14 cellular contexts compared by ENCODE assay signal in genomic region chr2:6139142-6139541, GRCh38.
A peak's percentile ranks its signal among the peaks of the same experiment; 100 is the strongest.
DNase-seq lines count a peak whose midpoint lies in the region; TF ChIP-seq lines count a peak whose summit lies in the region.
"Had no signal": no experiment of that assay in that cellular context is flagged by ENCODE, and none has a peak within 500 bp of the region (broad histone marks: within the 10 kb centered on the region; RNA-seq: fewer than 3 reads in every experiment).

No MANE protein-coding gene starts in this region.

- intact Hi-C loops in MCF 10A (cut with micrococcal nuclease) (no loop called here), mammary epithelial cell (cut with micrococcal nuclease) (no loop called here)

- H3K36me3 Mint-ChIP-seq in MCF 10A (ENCODE audit: insufficient read depth, unreplicated experiment) (no peaks in the 10 kb centered on the region), nephron progenitor cell (ENCODE audit: low read depth) (peaks cover 12% of the 10 kb centered on the region)
- H3K36me3 Mint-ChIP-seq: CD14-positive monocyte; CD8-positive, alpha-beta memory T cell; IgD-negative memory B cell had no signal

- H3K4me3 Mint-ChIP-seq in MCF 10A (ENCODE audit: unreplicated experiment) (no peak overlapping the region), nephron progenitor cell (no peak overlapping the region)
- H3K4me3 Mint-ChIP-seq: CD14-positive monocyte; CD8-positive, alpha-beta memory T cell had no signal

- H3K36me3 ChIP-seq in mammary epithelial cell (ENCODE audit: insufficient read depth, low read length) (no peaks in the 10 kb centered on the region), OCI-LY1 (ENCODE audit: insufficient read depth, low read length) (no peaks in the 10 kb centered on the region)

- BruUV-seq in MCF 10A (replicated peaks; lab: Mats Ljungman, UMichigan) = no TSS peak
- BruUV-seq in mammary epithelial cell (replicated peaks; lab: Mats Ljungman, UMichigan) = no TSS peak

- no peak overlapping the region for H3K4me3 ChIP-seq in mammary epithelial cell (replicated peaks in 1 of 3; ENCODE audit: insufficient read depth in 1 of 3, low read depth in 2 of 3, low read length in 3 of 3)
- H3K4me3 ChIP-seq in OCI-LY1 (ENCODE audit: low read depth, low read length, poor library complexity, severe bottlenecking) = no peak overlapping the region
- H3K4me3 ChIP-seq: A549, GM23248 had no signal

- H3K4me2 ChIP-seq in mammary epithelial cell (ENCODE audit: insufficient read depth, low read depth, low read length) = no peak overlapping the region
- H3K4me2 ChIP-seq in OCI-LY1 (ENCODE audit: low read length) = no peak overlapping the region
- H3K4me2 ChIP-seq: A549 had no signal

- in situ Hi-C loops in mammary epithelial cell (cut with MboI; ENCODE audit: low sequenced_read_pairs in 2 of 2) = no loop called here

- CTCF ChIA-PET in MCF 10A (lab: Yijun Ruan, JAX) (no interaction called here), mammary epithelial cell (lab: Charles Lee; ENCODE audit: low non-redundant PET) (no interaction called here)

- H3F3A ChIP-seq in OCI-LY1 (ENCODE audit: insufficient read depth, low read length) = no peaks in the 10 kb centered on the region; the same call in 1 of the 2 replicates

- H3K9me3 ChIP-seq in mammary epithelial cell (replicated peaks; ENCODE audit: insufficient read depth, low read length) (peaks cover 12% of the 10 kb centered on the region), OCI-LY1 (ENCODE audit: low read length) (peaks cover 12% of the 10 kb centered on the region; the same call in 1 of the 2 replicates)

- no peaks in the 10 kb centered on the region for H3K9me3 Mint-ChIP-seq in MCF 10A (ENCODE audit: unreplicated experiment)
- H3K9me3 Mint-ChIP-seq in nephron progenitor cell = peaks cover 36% of the 10 kb centered on the region

- DNase-seq in MCF 10A (ENCODE audit: unreplicated experiment) = peak; percentile 37
- no peak for DNase-seq in mammary epithelial cell
- DNase-seq in NK-92 treated with Interleukin-12 subunit alpha and Interleukin-12 subunit beta, amount 100 ng/mL, for 24 hours (lab: John Stamatoyannopoulos, UW) = no peak
- DNase-seq in putamen (ENCODE audit: low spot score) = no peak
- no peak for DNase-seq in nephron progenitor cell
- DNase-seq: Caco-2; CD8-positive, alpha-beta memory T cell; GM23248 had no signal

- H3K27me3 ChIP-seq in mammary epithelial cell (ENCODE audit: insufficient read depth, low read length) (no peaks in the 10 kb centered on the region), OCI-LY1 (ENCODE audit: insufficient read depth, low read length) (no peaks in the 10 kb centered on the region)

- no peaks in the 10 kb centered on the region for H3K9me2 ChIP-seq in OCI-LY1 (ENCODE audit: low read depth, low read length)

- POLR2A ChIA-PET in MCF 10A (lab: Yijun Ruan, JAX) = interaction anchor here (0.7 kb wide), 1 partner anchor 73 kb away, joined by 3 read pairs; no protein-coding TSS in a partner anchor

- H3K4me1 ChIP-seq in mammary epithelial cell (ENCODE audit: insufficient read depth, low read length) = no peaks in the 10 kb centered on the region
- H3K4me1 ChIP-seq in OCI-LY1 (ENCODE audit: insufficient read depth, low read length, severe bottlenecking) = no peaks in the 10 kb centered on the region
- H3K4me1 ChIP-seq: A549, Caco-2 had no signal

- no peaks in the 10 kb centered on the region for H3K27me3 Mint-ChIP-seq in MCF 10A (ENCODE audit: insufficient read depth, unreplicated experiment)
- H3K27me3 Mint-ChIP-seq in nephron progenitor cell (ENCODE audit: low read depth, poor library complexity) = peaks cover 4% of the 10 kb centered on the region
- H3K27me3 Mint-ChIP-seq: IgD-negative memory B cell had no signal

- no peak for TF ChIP-seq CTCF in MCF 10A (IDR thresholded peaks at IDR 0.05; ENCODE audit: unreplicated experiment)
- TF ChIP-seq CTCF in mammary epithelial cell (conservative IDR thresholded peaks at IDR 0.05 in 1 of 2, IDR thresholded peaks at IDR 0.05 in 1 of 2; ENCODE audit: extremely low read depth in 1 of 2, insufficient read depth in 1 of 2, low read depth in 1 of 2, low read length in 2 of 2) = no peak
- TF ChIP-seq CTCF in OCI-LY1 (IDR thresholded peaks at IDR 0.05; ENCODE audit: low read length) = no peak
- TF ChIP-seq CTCF in VCaP (conservative IDR thresholded peaks at IDR 0.05) = no peak
- TF ChIP-seq CTCF in nephron progenitor cell (IDR thresholded peaks at IDR 0.05) = no peak

- H3K9ac ChIP-seq in mammary epithelial cell (ENCODE audit: insufficient read depth, low read length) (no peak overlapping the region), OCI-LY1 (ENCODE audit: low read length) (no peak overlapping the region)
- H3K9ac ChIP-seq: GM23248 had no signal

- dilution Hi-C loops in mammary epithelial cell (cut with HindIII; ENCODE audit: low sequenced_read_pairs) = no loop called here

- no peaks in the 10 kb centered on the region for H4K20me1 ChIP-seq in mammary epithelial cell (ENCODE audit: insufficient read depth, low read length)
- H4K20me1 ChIP-seq in OCI-LY1 (ENCODE audit: insufficient read depth, low read length) = no peaks in the 10 kb centered on the region

- 35% methylated on average over 3 of the region's 3 CpGs for WGBS in mammary epithelial cell (ENCODE audit: low coverage, missing lambda C conversion rate)

- H3K4me1 Mint-ChIP-seq in MCF 10A (ENCODE audit: insufficient read depth, unreplicated experiment) (peaks cover 10% of the 10 kb centered on the region), nephron progenitor cell (no peaks in the 10 kb centered on the region)
- H3K4me1 Mint-ChIP-seq: CD14-positive monocyte; CD8-positive, alpha-beta memory T cell; IgD-negative memory B cell had no signal

- H3K79me2 ChIP-seq in mammary epithelial cell (ENCODE audit: insufficient read depth, low read length) = no peaks in the 10 kb centered on the region
- H3K79me2 ChIP-seq in OCI-LY1 (ENCODE audit: insufficient read depth, low read length) = no peaks in the 10 kb centered on the region

- H3K27ac ChIP-seq in mammary epithelial cell (ENCODE audit: insufficient read depth, low read depth, low read length) = no peak overlapping the region
- no peak overlapping the region for H3K27ac ChIP-seq in OCI-LY1 (ENCODE audit: low read depth, low read length, poor library complexity, severe bottlenecking)
- H3K27ac ChIP-seq in VCaP = peak overlapping the region; percentile 37; the same call in 1 of the 2 replicates
- H3K27ac ChIP-seq: A549, GM23248, HL-60 had no signal

- H2AFZ ChIP-seq in mammary epithelial cell (ENCODE audit: low read depth, low read length) (no peak overlapping the region), OCI-LY1 (ENCODE audit: low read length) (peak overlapping the region; percentile 59; the same call in 1 of the 2 replicates)
- H2AFZ ChIP-seq: GM23248 had no signal

- H3K27ac Mint-ChIP-seq in MCF 10A (ENCODE audit: low read depth, unreplicated experiment) (no peak overlapping the region), nephron progenitor cell (no peak overlapping the region)
- H3K27ac Mint-ChIP-seq: CD14-positive monocyte; CD8-positive, alpha-beta memory T cell; IgD-negative memory B cell had no signal
